Comparison of ENCODE assay signal across 30 cellular contexts in genomic region chr13:105485061-105485460, GRCh38. TPM values are rescaled to one million over a fixed set of nuclear protein-coding genes. Genes with fewer than 3 reads are reported as not detected.
"Had no signal": no experiment of that assay in that cellular context is flagged by ENCODE, and none has a peak within 500 bp of the region (broad histone marks: within the 10 kb centered on the region; RNA-seq: fewer than 3 reads in every experiment).

No MANE protein-coding gene starts in this region.

- H3K36me3 Mint-ChIP-seq: naive thymus-derived CD4-positive, alpha-beta T cell had no signal

- H3K27ac Mint-ChIP-seq: dendritic cell treated with granulocyte-macrophage colony-stimulating factor and Interleukin-4, amounts not matched to agents 40 ng/mL and 50 ng/mL, for 4 days; effector memory CD8-positive, alpha-beta T cell; endodermal cell; naive thymus-derived CD4-positive, alpha-beta T cell had no signal

- H3K27me3 Mint-ChIP-seq: dendritic cell treated with granulocyte-macrophage colony-stimulating factor and Interleukin-4, amounts not matched to agents 40 ng/mL and 50 ng/mL, for 4 days; effector memory CD8-positive, alpha-beta T cell had no signal

- H3K4me1 Mint-ChIP-seq: endodermal cell; naive thymus-derived CD4-positive, alpha-beta T cell had no signal

- DNase-seq: colonic mucosa; cortex of kidney; effector CD8-positive, alpha-beta T cell; effector memory CD8-positive, alpha-beta T cell; endodermal cell; erythroblast; esophagus squamous epithelium; foreskin fibroblast; foreskin melanocyte; gastrocnemius medialis; glutamatergic neuron; heart right ventricle; hippocampal formation; left cardiac atrium; left lung; left ventricle myocardium superior; lower lobe of right lung; mesenchymal stem cell; midbrain; naive thymus-derived CD4-positive, alpha-beta T cell had no signal

- ATAC-seq: effector memory CD8-positive, alpha-beta T cell; esophagus mucosa; gastrocnemius medialis; heart right ventricle; left cardiac atrium; left lung; left ventricle myocardium superior; lower lobe of right lung; naive thymus-derived CD4-positive, alpha-beta T cell had no signal

- H3K4me3 Mint-ChIP-seq: dendritic cell treated with granulocyte-macrophage colony-stimulating factor and Interleukin-4, amounts not matched to agents 40 ng/mL and 50 ng/mL, for 4 days; effector memory CD8-positive, alpha-beta T cell; endodermal cell; naive thymus-derived CD4-positive, alpha-beta T cell had no signal

RNA-seq across cellular contexts. Expression of gene DAOA, which starts 19.2 kb away (rescaled TPM):
- total RNA-seq: colonic mucosa; dermis microvascular lymphatic vessel endothelial cell; endodermal cell; esophagus mucosa; esophagus squamous epithelium; gastrocnemius medialis; glomerular endothelial cell; heart right ventricle; kidney epithelial cell; left cardiac atrium; left lung; left ventricle myocardium superior; lower leg skin; lower lobe of right lung; lung microvascular endothelial cell; mesenteric fat pad; mononuclear cell; mucosa of gallbladder; naive thymus-derived CD4-positive, alpha-beta T cell had no signal
